ENCODE assay signal across 13 cellular contexts in genomic region chr3:41363830-41364523, GRCh38.
"Had no signal": no experiment of that assay in that cellular context is flagged by ENCODE, and none has a peak within 500 bp of the region (broad histone marks: within the 10 kb centered on the region; RNA-seq: fewer than 3 reads in every experiment).

No MANE protein-coding gene starts in this region.

- H2AFZ ChIP-seq: parathyroid adenoma had no signal

- H3K27me3 ChIP-seq: ascending aorta, heart right ventricle, upper lobe of left lung had no signal

- H3K9me3 ChIP-seq: ascending aorta, upper lobe of left lung had no signal

- H3K27me3 Mint-ChIP-seq: activated CD8-positive, alpha-beta T cell treated with anti-CD3 and anti-CD28 coated beads for 36 hours; activated naive CD8-positive, alpha-beta T cell treated with anti-CD3 and anti-CD28 coated beads, Interleukin-2, amount 50 U/mL, for 24 hours had no signal

- H3K4me3 Mint-ChIP-seq: activated CD8-positive, alpha-beta T cell treated with anti-CD3 and anti-CD28 coated beads for 36 hours; activated naive CD8-positive, alpha-beta T cell treated with anti-CD3 and anti-CD28 coated beads, Interleukin-2, amount 50 U/mL, for 24 hours had no signal

- FAIRE-seq: endothelial cell of umbilical vein, small intestine had no signal

- H3K27ac Mint-ChIP-seq: activated CD8-positive, alpha-beta T cell treated with anti-CD3 and anti-CD28 coated beads for 36 hours; activated naive CD8-positive, alpha-beta T cell treated with anti-CD3 and anti-CD28 coated beads, Interleukin-2, amount 50 U/mL, for 24 hours had no signal

- H3K4me1 Mint-ChIP-seq: activated naive CD8-positive, alpha-beta T cell treated with anti-CD3 and anti-CD28 coated beads, Interleukin-2, amount 50 U/mL, for 24 hours had no signal

- DNase-seq: activated CD8-positive, alpha-beta memory T cell treated with anti-CD3 and anti-CD28 coated beads, Interleukin-2, amount 50 U/mL, for 48 hours; activated CD8-positive, alpha-beta T cell treated with anti-CD3 and anti-CD28 coated beads for 36 hours; activated naive CD4-positive, alpha-beta T cell; activated naive CD8-positive, alpha-beta T cell treated with anti-CD3 and anti-CD28 coated beads, Interleukin-2, amount 50 U/mL, for 24 hours; foreskin melanocyte; heart right ventricle; left ventricle myocardium superior; small intestine; substantia nigra; upper lobe of left lung had no signal

- H3K27ac ChIP-seq: ascending aorta, heart right ventricle, parathyroid adenoma, upper lobe of left lung had no signal

- H3K4me1 ChIP-seq: ascending aorta had no signal

- ATAC-seq: activated CD8-positive, alpha-beta T cell treated with anti-CD3 and anti-CD28 coated beads for 36 hours; activated naive CD8-positive, alpha-beta T cell treated with anti-CD3 and anti-CD28 coated beads, Interleukin-2, amount 50 U/mL, for 24 hours; left ventricle myocardium superior had no signal

- H3K9me3 Mint-ChIP-seq: activated CD8-positive, alpha-beta T cell treated with anti-CD3 and anti-CD28 coated beads for 36 hours had no signal

- H3K36me3 ChIP-seq: ascending aorta, heart right ventricle, upper lobe of left lung had no signal

- H3K4me3 ChIP-seq: ascending aorta, heart right ventricle, upper lobe of left lung had no signal

- H3K9ac ChIP-seq: parathyroid adenoma had no signal
